8 cellular contexts compared by ENCODE assay signal in genomic region chr2:190882327-190882766, GRCh38. TPM values are rescaled to one million over a fixed set of nuclear protein-coding genes. Genes with fewer than 3 reads are reported as not detected.
DNase-seq lines count a peak whose midpoint lies in the region; ATAC-seq, FAIRE-seq and TF ChIP-seq lines count a peak whose summit lies in the region.

No MANE protein-coding gene starts in this region.

- 14 to 23% methylated on average over 5 of the region's 5 CpGs for WGBS in testis, 2 donors

- H3K36me3 ChIP-seq in iPS-20b (ENCODE audit: insufficient read depth, low read depth, low read length) (no peaks in the 10 kb centered on the region), testis (ENCODE audit: low read depth, missing control alignments) (no peaks in the 10 kb centered on the region)

- POLR2A ChIA-PET in activated CD8-positive, alpha-beta T cell treated with anti-CD3 and anti-CD28 coated beads for 36 hours (lab: Charles Lee), result interaction anchor here (0.7 to 3.8 kb wide), 31 partner anchors 7 to 475 kb away, joined by 3 to 34 read pairs (median 5); partner anchors contain the start of gene STAT1

- peak; percentile 7 for ATAC-seq in HG02884 (IDR thresholded peaks at IDR 0.05; ENCODE audit: unreplicated experiment)
- no peak for ATAC-seq in activated CD8-positive, alpha-beta T cell treated with anti-CD3 and anti-CD28 coated beads for 36 hours

- H3K4me1 Mint-ChIP-seq in activated CD8-positive, alpha-beta T cell treated with anti-CD3 and anti-CD28 coated beads for 36 hours (ENCODE audit: low read depth), result peaks cover 32% of the 10 kb centered on the region

- no peak for TF ChIP-seq CTCF in activated CD8-positive, alpha-beta T cell treated with anti-CD3 and anti-CD28 coated beads for 36 hours (IDR thresholded peaks at IDR 0.05)
- TF ChIP-seq CTCF in testis (IDR thresholded peaks at IDR 0.05), result no peak

- peaks cover 23% of the 10 kb centered on the region; the same call in 1 of the 2 replicates for H3K4me1 ChIP-seq in iPS-20b (ENCODE audit: insufficient read depth, low read length)
- peaks cover 21% of the 10 kb centered on the region for H3K4me1 ChIP-seq in testis

- peak overlapping the region; percentile 98 for H3K27ac Mint-ChIP-seq in activated CD8-positive, alpha-beta T cell treated with anti-CD3 and anti-CD28 coated beads for 36 hours

- no peaks in the 10 kb centered on the region for H3K9me3 Mint-ChIP-seq in activated CD8-positive, alpha-beta T cell treated with anti-CD3 and anti-CD28 coated beads for 36 hours

- TF ChIP-seq POLR2A in testis (IDR thresholded peaks at IDR 0.05), result no peak

- peaks cover 42% of the 10 kb centered on the region for H3K36me3 Mint-ChIP-seq in activated CD8-positive, alpha-beta T cell treated with anti-CD3 and anti-CD28 coated beads for 36 hours (ENCODE audit: low read depth)

- no peak for DNase-seq in activated CD8-positive, alpha-beta T cell treated with anti-CD3 and anti-CD28 coated beads for 36 hours
- no peak for DNase-seq in testis
- no peak for DNase-seq in ureter (ENCODE audit: low spot score)
- no peak for DNase-seq in dedifferentiated amniotic fluid mesenchymal stem cell (ENCODE audit: extremely low spot score)
- no peak for DNase-seq in activated CD4-positive, CD25-positive, alpha-beta regulatory T cell (lab: John Stamatoyannopoulos, UW)

- peak overlapping the region; percentile 72; the same call in 1 of the 2 replicates for H3K9ac ChIP-seq in iPS-20b (ENCODE audit: low read depth, low read length)

- H3K27me3 ChIP-seq in iPS-20b (ENCODE audit: insufficient read depth, low read length) (peaks cover 7% of the 10 kb centered on the region; the same call in 1 of the 2 replicates), testis (no peaks in the 10 kb centered on the region)

- H3K9me3 ChIP-seq in iPS-20b (ENCODE audit: insufficient read depth, low read depth, low read length) (no peaks in the 10 kb centered on the region), testis (no peaks in the 10 kb centered on the region)

- no peaks in the 10 kb centered on the region for H3K27me3 Mint-ChIP-seq in activated CD8-positive, alpha-beta T cell treated with anti-CD3 and anti-CD28 coated beads for 36 hours

- H3K4me3 Mint-ChIP-seq in activated CD8-positive, alpha-beta T cell treated with anti-CD3 and anti-CD28 coated beads for 36 hours, result peak overlapping the region; percentile 94

- no peak overlapping the region for H3K27ac ChIP-seq in iPS-20b (ENCODE audit: low read length)
- peak overlapping the region; percentile 87 to 94 for H3K27ac ChIP-seq in testis

- peak overlapping the region; percentile 91 for H3K4me3 ChIP-seq in iPS-20b (ENCODE audit: low read length)
- peak overlapping the region; percentile 82 to 87 for H3K4me3 ChIP-seq in testis

- intact Hi-C loops in activated CD8-positive, alpha-beta T cell treated with anti-CD3 and anti-CD28 coated beads for 36 hours (cut with micrococcal nuclease), result loop anchor here (5.0 kb wide), 2 partner anchors 130 to 270 kb away; partner anchors contain the start of genes STAT1 and STAT4
- intact Hi-C loops in testis (cut with DNase I; ENCODE audit: low total_unique reads), result no loop called here

- CTCF ChIA-PET in activated CD8-positive, alpha-beta T cell treated with anti-CD3 and anti-CD28 coated beads for 36 hours (lab: Charles Lee), result interaction anchor here (1.0 to 2.4 kb wide), 6 partner anchors 10 to 266 kb away, joined by 3 to 8 read pairs (median 4); no protein-coding TSS in a partner anchor

- peak; percentile 25 for FAIRE-seq in G401.6 (lab: Jason Lieb, UNC)

RNA-seq across cellular contexts. Expression of gene GLS, which starts 1.7 kb away (rescaled TPM):
- 100 to 1,000 TPM; 218 to 227 TPM for total RNA-seq in activated CD8-positive, alpha-beta T cell treated with anti-CD3 and anti-CD28 coated beads for 36 hours
- total RNA-seq in testis (100 to 1,000 TPM in 1 of 2 donors, 10 to 100 TPM in 1; 77.7 to 130 TPM), ureter (105 TPM)
- polyA plus RNA-seq in testis (ENCODE audit: insufficient read depth, low read depth, low replicate concordance), result 22.8 TPM
